19 cellular contexts compared by ENCODE assay signal in the genomic region with DNA sequence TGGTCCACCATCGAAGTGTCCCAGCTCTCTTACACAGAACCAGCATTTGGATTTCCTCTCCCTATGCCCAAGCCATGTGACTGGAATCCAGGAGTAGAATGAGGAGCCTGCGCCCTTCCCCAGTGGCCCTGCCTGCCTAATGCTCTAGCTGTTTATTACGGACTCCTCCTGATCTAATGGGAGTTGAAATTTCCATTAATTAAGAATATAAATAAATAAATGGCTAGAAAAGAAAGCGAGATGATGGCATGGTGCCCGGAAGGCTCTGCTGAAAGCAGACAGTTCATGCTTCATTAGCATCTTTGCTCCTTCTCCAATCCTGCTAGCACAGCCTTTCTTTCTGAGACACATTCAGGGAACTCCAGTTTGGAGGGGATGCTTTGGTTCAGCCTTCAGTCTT.
"Had no signal": no experiment of that assay in that cellular context is flagged by ENCODE, and none has a peak within 500 bp of the region (broad histone marks: within the 10 kb centered on the region; RNA-seq: fewer than 3 reads in every experiment).

No MANE protein-coding gene starts in this region.

- H3K27me3 ChIP-seq: cardiac muscle cell, gastrocnemius medialis had no signal

- H3K36me3 ChIP-seq: cardiac muscle cell, gastrocnemius medialis, prostate gland, spleen had no signal

- H3K36me3 Mint-ChIP-seq: activated naive CD8-positive, alpha-beta T cell treated with anti-CD3 and anti-CD28 coated beads for 36 hours; naive thymus-derived CD4-positive, alpha-beta T cell; stimulated activated naive B cell treated with anti-CD40 and anti-IgM and Interleukin-4, amounts not matched to agents 10 μg/mL and 1 μg/mL and 100 μg/mL, for 72 hours had no signal

- H3K9me3 Mint-ChIP-seq: T-helper 2 cell treated with Interferon-gamma antibody and Interleukin-4, amounts not matched to agents 5 μg/mL and 100 μg/mL, for 36 hours had no signal

- H3K4me3 ChIP-seq: cardiac muscle cell, gastrocnemius medialis, lung, prostate gland, spleen had no signal

- H3K27me3 Mint-ChIP-seq: activated naive CD8-positive, alpha-beta T cell treated with anti-CD3 and anti-CD28 coated beads for 36 hours; stimulated activated naive B cell treated with anti-CD40 and anti-IgM and Interleukin-4, amounts not matched to agents 10 μg/mL and 1 μg/mL and 100 μg/mL, for 72 hours had no signal

- H3K4me1 ChIP-seq: gastrocnemius medialis, prostate gland, spleen had no signal

- H3K4me3 Mint-ChIP-seq: activated naive CD8-positive, alpha-beta T cell treated with anti-CD3 and anti-CD28 coated beads for 36 hours; naive thymus-derived CD4-positive, alpha-beta T cell; stimulated activated naive B cell treated with anti-CD40 and anti-IgM and Interleukin-4, amounts not matched to agents 10 μg/mL and 1 μg/mL and 100 μg/mL, for 72 hours; T-helper 2 cell treated with Interferon-gamma antibody and Interleukin-4, amounts not matched to agents 5 μg/mL and 100 μg/mL, for 36 hours had no signal

- H3K4me1 Mint-ChIP-seq: activated naive CD8-positive, alpha-beta T cell treated with anti-CD3 and anti-CD28 coated beads for 36 hours; naive thymus-derived CD4-positive, alpha-beta T cell; stimulated activated naive B cell treated with anti-CD40 and anti-IgM and Interleukin-4, amounts not matched to agents 10 μg/mL and 1 μg/mL and 100 μg/mL, for 72 hours had no signal

- H3K27ac Mint-ChIP-seq: activated naive CD8-positive, alpha-beta T cell treated with anti-CD3 and anti-CD28 coated beads for 36 hours; naive thymus-derived CD4-positive, alpha-beta T cell; stimulated activated naive B cell treated with anti-CD40 and anti-IgM and Interleukin-4, amounts not matched to agents 10 μg/mL and 1 μg/mL and 100 μg/mL, for 72 hours; T-helper 2 cell treated with Interferon-gamma antibody and Interleukin-4, amounts not matched to agents 5 μg/mL and 100 μg/mL, for 36 hours had no signal

- H3K9me3 ChIP-seq: gastrocnemius medialis, prostate gland had no signal

- DNase-seq: activated CD4-positive, alpha-beta T cell treated with anti-CD3 and anti-CD28 coated beads for 1 hour; activated CD4-positive, alpha-beta T cell treated with anti-CD3 and anti-CD28 coated beads, Interleukin-2, amount 50 U/mL, for 48 hours; activated gamma-delta T cell; activated naive CD8-positive, alpha-beta T cell treated with anti-CD3 and anti-CD28 coated beads for 36 hours; activated T-cell treated with anti-CD3 and anti-CD28 coated beads, Interleukin-2, amount 50 U/mL, for 48 hours; aorta; cortex of kidney; effector memory CD4-positive, alpha-beta T cell; gastrocnemius medialis; left cardiac atrium; naive thymus-derived CD4-positive, alpha-beta T cell; spleen; stimulated activated CD4-positive, alpha-beta T cell treated with anti-CD3 and anti-CD28 coated beads, Interleukin-1b, Interleukin-23, amount 100 ng/mL, for 48 hours; stimulated activated naive B cell treated with anti-CD40 and anti-IgM and Interleukin-4, amounts not matched to agents 10 μg/mL and 1 μg/mL and 100 μg/mL, for 72 hours; trophoblast cell had no signal
